Comparison of ENCODE assay signal across 15 cellular contexts in the genomic region with DNA sequence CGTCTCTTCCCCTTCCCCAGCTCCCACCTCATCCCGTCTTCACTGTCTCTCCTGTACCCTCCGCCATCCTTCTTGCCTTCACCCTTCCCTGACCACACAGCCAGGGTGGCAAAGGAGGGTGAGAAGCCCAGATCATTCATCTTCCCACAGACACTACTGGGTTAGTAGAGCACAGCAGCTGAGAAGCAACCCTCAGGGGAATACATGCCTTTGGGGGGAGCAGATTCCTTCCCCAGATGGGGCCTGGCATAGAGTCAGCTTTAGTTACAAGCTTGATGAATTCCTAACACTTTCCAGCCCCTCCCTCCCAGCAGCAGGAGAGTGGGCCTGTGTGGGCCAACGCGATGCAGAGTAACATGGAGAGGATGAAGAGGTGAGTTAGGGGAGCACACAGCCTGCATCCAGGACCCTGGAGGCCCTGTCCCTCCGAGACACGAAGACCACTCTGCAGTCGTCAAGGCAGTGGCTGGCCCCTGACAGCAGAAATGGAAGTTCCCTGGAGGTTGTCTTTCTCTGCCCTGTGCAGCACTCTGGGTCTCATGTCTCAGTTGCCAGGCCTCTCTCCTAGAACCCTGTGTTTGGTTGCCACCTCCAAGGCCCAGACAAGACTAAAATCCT. TPM values are rescaled to one million over a fixed set of nuclear protein-coding genes. Genes with fewer than 3 reads are reported as not detected.
DNase-seq lines count a peak whose midpoint lies in the region; ATAC-seq and TF ChIP-seq lines count a peak whose summit lies in the region.
"Had no signal": no experiment of that assay in that cellular context is flagged by ENCODE, and none has a peak within 500 bp of the region (broad histone marks: within the 10 kb centered on the region; RNA-seq: fewer than 3 reads in every experiment).

No MANE protein-coding gene starts in this region.

- no peaks in the 10 kb centered on the region for H3K36me3 ChIP-seq in gastroesophageal sphincter
- H3K36me3 ChIP-seq in Peyer's patch: no peaks in the 10 kb centered on the region

- no peaks in the 10 kb centered on the region for H3K27me3 ChIP-seq in gastroesophageal sphincter
- no peaks in the 10 kb centered on the region for H3K27me3 ChIP-seq in Peyer's patch

- H3K4me1 ChIP-seq in gastroesophageal sphincter: peaks cover 0 to 3% (median 0%) of the 10 kb centered on the region in 3 donors
- H3K4me1 ChIP-seq in Peyer's patch: peaks cover 0 to 10% (median 7%) of the 10 kb centered on the region in 4 donors

- no peak overlapping the region for H3K4me3 Mint-ChIP-seq in activated naive CD4-positive, alpha-beta T cell treated with anti-CD3 and anti-CD28 coated beads, Interleukin-2, amount 50 U/mL, for 24 hours
- H3K4me3 Mint-ChIP-seq in stimulated activated effector memory CD8-positive, alpha-beta T cell treated with anti-CD3 and anti-CD28 coated beads, Interleukin-12 subunit alpha, Interleukin-12 subunit beta, amount 100 ng/mL, for 72 hours: no peak overlapping the region
- H3K4me3 Mint-ChIP-seq in activated T-cell treated with anti-CD3 and anti-CD28 coated beads, Interleukin-2, amount 50 U/mL, for 24 hours: no peak overlapping the region

- H3K27ac Mint-ChIP-seq in activated naive CD4-positive, alpha-beta T cell treated with anti-CD3 and anti-CD28 coated beads, Interleukin-2, amount 50 U/mL, for 24 hours: peak overlapping the region; percentile 2
- H3K27ac Mint-ChIP-seq in activated naive CD4-positive, alpha-beta T cell treated with anti-CD3 and anti-CD28 coated beads, Interleukin-2, amount 50 U/mL, for 72 hours: peak overlapping the region in 1 of 2 donors; percentile 1
- H3K27ac Mint-ChIP-seq in stimulated activated effector memory CD8-positive, alpha-beta T cell treated with anti-CD3 and anti-CD28 coated beads, Interleukin-12 subunit alpha, Interleukin-12 subunit beta, amount 100 ng/mL, for 72 hours: peak overlapping the region; percentile 29
- no peak overlapping the region for H3K27ac Mint-ChIP-seq in activated T-cell treated with anti-CD3 and anti-CD28 coated beads, Interleukin-2, amount 50 U/mL, for 24 hours

- WGBS in gastroesophageal sphincter (ENCODE audit: low coverage in 1 of 2), 2 donors: 62 to 81% methylated on average over 3 to 4 of the region's 8 CpGs

- no peaks in the 10 kb centered on the region for H3K9me3 Mint-ChIP-seq in activated naive CD4-positive, alpha-beta T cell treated with anti-CD3 and anti-CD28 coated beads, Interleukin-2, amount 50 U/mL, for 24 hours
- no peaks in the 10 kb centered on the region for H3K9me3 Mint-ChIP-seq in activated naive CD4-positive, alpha-beta T cell treated with anti-CD3 and anti-CD28 coated beads, Interleukin-2, amount 50 U/mL, for 72 hours
- peaks cover 2% of the 10 kb centered on the region for H3K9me3 Mint-ChIP-seq in stimulated activated effector memory CD8-positive, alpha-beta T cell treated with anti-CD3 and anti-CD28 coated beads, Interleukin-12 subunit alpha, Interleukin-12 subunit beta, amount 100 ng/mL, for 72 hours
- H3K9me3 Mint-ChIP-seq in activated T-cell treated with anti-CD3 and anti-CD28 coated beads, Interleukin-2, amount 50 U/mL, for 24 hours: peaks cover 3% of the 10 kb centered on the region
- H3K9me3 Mint-ChIP-seq: T-cell had no signal

- peaks cover 70% of the 10 kb centered on the region for H3K4me1 Mint-ChIP-seq in activated naive CD4-positive, alpha-beta T cell treated with anti-CD3 and anti-CD28 coated beads, Interleukin-2, amount 50 U/mL, for 24 hours
- peaks cover 66% of the 10 kb centered on the region for H3K4me1 Mint-ChIP-seq in stimulated activated effector memory CD8-positive, alpha-beta T cell treated with anti-CD3 and anti-CD28 coated beads, Interleukin-12 subunit alpha, Interleukin-12 subunit beta, amount 100 ng/mL, for 72 hours
- H3K4me1 Mint-ChIP-seq in activated T-cell treated with anti-CD3 and anti-CD28 coated beads, Interleukin-2, amount 50 U/mL, for 24 hours (ENCODE audit: low read depth): peaks cover 67% of the 10 kb centered on the region

- H3K4me3 ChIP-seq in gastroesophageal sphincter: no peak overlapping the region
- no peak overlapping the region for H3K4me3 ChIP-seq in Peyer's patch
- H3K4me3 ChIP-seq: A549 had no signal

- no peak for DNase-seq in activated naive CD4-positive, alpha-beta T cell treated with anti-CD3 and anti-CD28 coated beads, Interleukin-2, amount 50 U/mL, for 72 hours (ENCODE audit: low spot score in 2 of 2)
- DNase-seq in NCI-H82 treated with DMSO at 0.1 percent for 48 hours (lab: John Stamatoyannopoulos, UW; ENCODE audit: unreplicated experiment) (peak; percentile 71), Peyer's patch (no peak)
- DNase-seq in stimulated activated effector memory CD8-positive, alpha-beta T cell treated with anti-CD3 and anti-CD28 coated beads, Interleukin-12 subunit alpha, Interleukin-12 subunit beta, amount 100 ng/mL, for 72 hours (ENCODE audit: low spot score in 2 of 2): no peak
- DNase-seq in activated T-cell treated with anti-CD3 and anti-CD28 coated beads, Interleukin-2, amount 50 U/mL, for 24 hours: no peak
- DNase-seq: activated CD4-positive, alpha-beta T cell treated with anti-CD3 and anti-CD28 coated beads, Interleukin-2, amount 50 U/mL, for 48 hours; activated naive CD4-positive, alpha-beta T cell; NCI-H187 treated with DMSO at 0.1 percent for 48 hours had no signal

- no peaks in the 10 kb centered on the region for H3K36me3 Mint-ChIP-seq in activated naive CD4-positive, alpha-beta T cell treated with anti-CD3 and anti-CD28 coated beads, Interleukin-2, amount 50 U/mL, for 24 hours
- peaks cover 0 to 12% of the 10 kb centered on the region in 2 donors for H3K36me3 Mint-ChIP-seq in activated naive CD4-positive, alpha-beta T cell treated with anti-CD3 and anti-CD28 coated beads, Interleukin-2, amount 50 U/mL, for 72 hours
- H3K36me3 Mint-ChIP-seq in stimulated activated effector memory CD8-positive, alpha-beta T cell treated with anti-CD3 and anti-CD28 coated beads, Interleukin-12 subunit alpha, Interleukin-12 subunit beta, amount 100 ng/mL, for 72 hours: peaks cover 2% of the 10 kb centered on the region
- no peaks in the 10 kb centered on the region for H3K36me3 Mint-ChIP-seq in activated T-cell treated with anti-CD3 and anti-CD28 coated beads, Interleukin-2, amount 50 U/mL, for 24 hours (ENCODE audit: low read depth)
- H3K36me3 Mint-ChIP-seq: T-cell had no signal

- H3K9me3 ChIP-seq in gastroesophageal sphincter: no peaks in the 10 kb centered on the region
- no peaks in the 10 kb centered on the region for H3K9me3 ChIP-seq in Peyer's patch
- H3K9me3 ChIP-seq: A549 had no signal

- TF ChIP-seq CTCF in gastroesophageal sphincter (IDR thresholded peaks at IDR 0.05) (no peak), Peyer's patch (IDR thresholded peaks at IDR 0.05) (no peak)

- no peaks in the 10 kb centered on the region for H3K27me3 Mint-ChIP-seq in activated naive CD4-positive, alpha-beta T cell treated with anti-CD3 and anti-CD28 coated beads, Interleukin-2, amount 50 U/mL, for 24 hours
- no peaks in the 10 kb centered on the region for H3K27me3 Mint-ChIP-seq in activated T-cell treated with anti-CD3 and anti-CD28 coated beads, Interleukin-2, amount 50 U/mL, for 24 hours
- H3K27me3 Mint-ChIP-seq: T-cell had no signal

- peak overlapping the region in 1 of 4 donors; percentile 27 for H3K27ac ChIP-seq in gastroesophageal sphincter
- peak overlapping the region in 1 of 4 donors; percentile 77 for H3K27ac ChIP-seq in Peyer's patch
- H3K27ac ChIP-seq: A549, epithelial cell of prostate had no signal

- TF ChIP-seq POLR2A in gastroesophageal sphincter (IDR thresholded peaks at IDR 0.05) (no peak), Peyer's patch (IDR thresholded peaks at IDR 0.05) (no peak)

- ATAC-seq in activated naive CD4-positive, alpha-beta T cell treated with anti-CD3 and anti-CD28 coated beads, Interleukin-2, amount 50 U/mL, for 72 hours: no peak
- ATAC-seq in gastroesophageal sphincter: peak; percentile 21
- no peak for ATAC-seq in stimulated activated effector memory CD8-positive, alpha-beta T cell treated with anti-CD3 and anti-CD28 coated beads, Interleukin-12 subunit alpha, Interleukin-12 subunit beta, amount 100 ng/mL, for 72 hours
- no peak for ATAC-seq in GM18519 (IDR thresholded peaks at IDR 0.05; ENCODE audit: low FRiP score, unreplicated experiment)
- ATAC-seq: A549, HepG2 had no signal

- TF ChIP-seq EP300 in gastroesophageal sphincter (IDR thresholded peaks at IDR 0.05): no peak

RNA-seq across cellular contexts. Expression of a gene that starts 8.8 kb away (rescaled TPM):
- 100 to 1,000 TPM in 1 of 2 donors, 10 to 100 TPM in 1; 87.2 to 185 TPM for total RNA-seq in activated naive CD4-positive, alpha-beta T cell treated with anti-CD3 and anti-CD28 coated beads, Interleukin-2, amount 50 U/mL, for 72 hours
- 100 to 1,000 TPM in 3 of 4 donors, 10 to 100 TPM in 1; 74.5 to 169 (median 116) TPM for total RNA-seq in gastroesophageal sphincter
- total RNA-seq in Peyer's patch: 100 to 1,000 TPM in 1 of 4 donors, 10 to 100 TPM in 3; 45.0 to 129 (median 58.8) TPM

RNA-seq across cellular contexts. Expression of a gene that starts 54.4 kb away (rescaled TPM):
- 1 to 10 TPM in 1 of 2 donors, under 1 TPM in 1; 0.68 to 1.4 TPM for total RNA-seq in activated naive CD4-positive, alpha-beta T cell treated with anti-CD3 and anti-CD28 coated beads, Interleukin-2, amount 50 U/mL, for 72 hours
- 10 to 100 TPM; 19.3 to 53.6 (median 37.9) TPM for total RNA-seq in gastroesophageal sphincter
- total RNA-seq in Peyer's patch: 10 to 100 TPM; 10.5 to 33.8 (median 12.2) TPM
- total RNA-seq: HepG2 had no signal

Comparison
In these comparisons a context has a peak if more than half of its experiments do, and no peak if none do; other contexts are left out.
1. RNA of a gene that starts 54.4 kb away (total RNA-seq): 19.3 to 53.6 TPM in gastroesophageal sphincter and 10.5 to 33.8 TPM in Peyer's patch; 0.68 to 1.4 TPM in activated naive CD4-positive, alpha-beta T cell treated with anti-CD3 and anti-CD28 coated beads, Interleukin-2, amount 50 U/mL, for 72 hours; every median in the first group is over 4 times any median in the second.